13 cellular contexts compared by ENCODE assay signal in the genomic region with DNA sequence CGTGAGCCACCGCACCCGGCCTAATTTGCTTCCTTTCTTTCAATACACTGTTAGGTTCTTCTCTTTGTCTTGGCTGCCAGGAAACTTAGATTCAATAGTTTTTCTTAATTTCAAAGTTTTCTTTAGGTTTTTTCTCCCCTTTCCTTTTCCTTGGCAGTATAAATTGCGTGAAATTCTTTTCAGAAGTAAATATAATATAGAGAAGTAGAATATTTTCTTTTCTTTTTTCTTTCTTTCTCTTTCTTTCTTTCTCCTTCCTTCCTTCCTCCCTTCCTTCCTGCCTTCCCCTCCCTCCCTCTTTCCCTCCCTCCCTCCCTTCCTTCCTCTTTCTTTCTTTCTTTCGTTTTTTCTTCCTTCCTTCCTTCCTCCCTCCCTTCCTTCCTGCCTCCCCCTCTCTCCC.
"Had no signal": no experiment of that assay in that cellular context is flagged by ENCODE, and none has a peak within 500 bp of the region (broad histone marks: within the 10 kb centered on the region; RNA-seq: fewer than 3 reads in every experiment).

No MANE protein-coding gene starts in this region.

- H3K27ac Mint-ChIP-seq: activated CD8-positive, alpha-beta T cell treated with anti-CD3 and anti-CD28 coated beads for 36 hours; stimulated activated memory B cell treated with anti-CD40 and anti-IgM and Interleukin-4, amounts not matched to agents 10 μg/mL and 1 μg/mL and 100 μg/mL, for 72 hours had no signal

- H3K27ac ChIP-seq: body of pancreas, epithelial cell of prostate, gastrocnemius medialis, right atrium auricular region had no signal

- H3K9me3 Mint-ChIP-seq: activated CD8-positive, alpha-beta T cell treated with anti-CD3 and anti-CD28 coated beads for 36 hours; stimulated activated memory B cell treated with anti-CD40 and anti-IgM and Interleukin-4, amounts not matched to agents 10 μg/mL and 1 μg/mL and 100 μg/mL, for 72 hours had no signal

- H3K4me3 ChIP-seq: body of pancreas, gastrocnemius medialis, heart right ventricle, right atrium auricular region had no signal

- H3K36me3 Mint-ChIP-seq: stimulated activated memory B cell treated with anti-CD40 and anti-IgM and Interleukin-4, amounts not matched to agents 10 μg/mL and 1 μg/mL and 100 μg/mL, for 72 hours had no signal

- DNase-seq: activated CD8-positive, alpha-beta memory T cell treated with anti-CD3 and anti-CD28 coated beads, Interleukin-2, amount 50 U/mL, for 4 hours; activated CD8-positive, alpha-beta T cell treated with anti-CD3 and anti-CD28 coated beads for 36 hours; activated naive CD4-positive, alpha-beta T cell treated with anti-CD3 and anti-CD28 coated beads, Interleukin-2, amount 50 U/mL, for 16 hours; amniotic stem cell; body of pancreas; effector memory CD4-positive, alpha-beta T cell; gastrocnemius medialis; heart right ventricle; small intestine; trophoblast cell had no signal

- ATAC-seq: activated CD8-positive, alpha-beta T cell treated with anti-CD3 and anti-CD28 coated beads for 36 hours; body of pancreas; gastrocnemius medialis; heart right ventricle; stimulated activated memory B cell treated with anti-CD40 and anti-IgM and Interleukin-4, amounts not matched to agents 10 μg/mL and 1 μg/mL and 100 μg/mL, for 72 hours had no signal

- H3K27me3 ChIP-seq: body of pancreas, gastrocnemius medialis, right atrium auricular region had no signal

- H3K9me3 ChIP-seq: body of pancreas, gastrocnemius medialis, heart right ventricle, right atrium auricular region had no signal

- H3K36me3 ChIP-seq: gastrocnemius medialis, heart right ventricle, right atrium auricular region had no signal
